In genomic region chr14:92951912-92952471, GRCh38 we compare ENCODE assay signal across 8 cellular contexts. TPM values are rescaled to one million over a fixed set of nuclear protein-coding genes. Genes with fewer than 3 reads are reported as not detected.
A peak's percentile ranks its signal among the peaks of the same experiment; 100 is the strongest.
DNase-seq lines count a peak whose midpoint lies in the region; ATAC-seq and TF ChIP-seq lines count a peak whose summit lies in the region.

No MANE protein-coding gene starts in this region.

- TF ChIP-seq POLR2A in tibial nerve (IDR thresholded peaks at IDR 0.05), result no peak

- no peaks in the 10 kb centered on the region for H3K27me3 ChIP-seq in SJCRH30
- no peaks in the 10 kb centered on the region for H3K27me3 ChIP-seq in parathyroid adenoma (ENCODE audit: control insufficient read depth, insufficient read depth, low read length)
- H3K27me3 ChIP-seq in tibial nerve, result no peaks in the 10 kb centered on the region

- 11 to 12% methylated on average over 18 of the region's 18 CpGs for WGBS in tibial nerve, 2 donors

- DNase-seq in COLO829 (ENCODE audit: low spot score), result peak; percentile 66
- peak; percentile 78 for DNase-seq in KBM-7
- DNase-seq in SJCRH30, result peak; percentile 46 to 74
- DNase-seq in activated naive CD4-positive, alpha-beta T cell treated with Interleukin-2 at 50 U/mL for 16 hours, result peak; percentile 79
- peak; percentile 83 for DNase-seq in globus pallidus (ENCODE audit: low spot score)
- DNase-seq in tibial nerve (ENCODE audit: low spot score in 2 of 2), result peak; percentile 78 to 85

- H3K27ac ChIP-seq in SJCRH30 (no peak overlapping the region), parathyroid adenoma (no peak overlapping the region), tibial nerve (peak overlapping the region; percentile 41 to 83 (median 71))

- H3K36me3 ChIP-seq in SJCRH30 (peaks cover 28% of the 10 kb centered on the region), parathyroid adenoma (ENCODE audit: control insufficient read depth, insufficient read depth, low read length) (no peaks in the 10 kb centered on the region), tibial nerve (peaks cover 0 to 62% (median 7%) of the 10 kb centered on the region in 3 donors)

- peaks cover 13% of the 10 kb centered on the region for H3K4me1 ChIP-seq in SJCRH30
- H3K4me1 ChIP-seq in parathyroid adenoma, result peaks cover 3% of the 10 kb centered on the region
- peaks cover 0 to 28% (median 9%) of the 10 kb centered on the region in 4 donors for H3K4me1 ChIP-seq in tibial nerve

- H3K4me3 ChIP-seq in SJCRH30 (no peak overlapping the region), parathyroid adenoma (ENCODE audit: low read depth, low read length) (no peak overlapping the region), tibial nerve (no peak overlapping the region)

- H3K9ac ChIP-seq in parathyroid adenoma, result no peak overlapping the region

- no peaks in the 10 kb centered on the region for H3K9me3 ChIP-seq in SJCRH30 (replicated peaks)
- H3K9me3 ChIP-seq in parathyroid adenoma (ENCODE audit: control insufficient read depth, low read length), result no peaks in the 10 kb centered on the region
- H3K9me3 ChIP-seq in tibial nerve, result no peaks in the 10 kb centered on the region

- TF ChIP-seq EP300 in tibial nerve (IDR thresholded peaks at IDR 0.05), result peak in 1 of 2 donors; percentile 30

- TF ChIP-seq CTCF in parathyroid adenoma (IDR thresholded peaks at IDR 0.05) (peak; percentile 97), tibial nerve (IDR thresholded peaks at IDR 0.05) (peak; percentile 93 to 98 (median 94))

- in situ Hi-C loops in KBM-7 (cut with MboI; ENCODE audit: low pct_unique_long_range_greater_than_20kb, low sequenced_read_pairs), result no loop called here

- ATAC-seq in GM21526 (IDR thresholded peaks at IDR 0.05; ENCODE audit: low FRiP score, unreplicated experiment), result peak; percentile 73

- no peak overlapping the region for H3K4me2 ChIP-seq in parathyroid adenoma (ENCODE audit: low read length)

- no peak overlapping the region for H2AFZ ChIP-seq in parathyroid adenoma

- peaks cover 9% of the 10 kb centered on the region for H3K79me2 ChIP-seq in parathyroid adenoma

RNA-seq across cellular contexts. Expression of gene CHGA, which starts 29.0 kb away (rescaled TPM):
- total RNA-seq in SJCRH30 (2014; rRNA removed; shearing (Covaris generic)), result not detected in 2 replicates
- total RNA-seq in tibial nerve, result not detected

Comparison
In these comparisons a context has a peak if more than half of its experiments do, and no peak if none do; other contexts are left out.
1. H3K27ac ChIP-seq: peak in tibial nerve (4 of 4); none in SJCRH30 (single experiment) and parathyroid adenoma (single experiment).
2. Peak in every context shown above with its lines, with median percentiles within 50 percentile points of each other: DNase-seq.